In genomic region chr10:71723301-71723700, GRCh38 we compare ENCODE assay signal across 19 cellular contexts. TPM values are rescaled to one million over a fixed set of nuclear protein-coding genes. Genes with fewer than 3 reads are reported as not detected.
DNase-seq lines count a peak whose midpoint lies in the region; ATAC-seq and TF ChIP-seq lines count a peak whose summit lies in the region.
"Had no signal": no experiment of that assay in that cellular context is flagged by ENCODE, and none has a peak within 500 bp of the region (broad histone marks: within the 10 kb centered on the region; RNA-seq: fewer than 3 reads in every experiment).

No MANE protein-coding gene starts in this region.

- H3K27me3 Mint-ChIP-seq in activated naive CD4-positive, alpha-beta T cell treated with anti-CD3 and anti-CD28 coated beads for 36 hours (ENCODE audit: low read depth): no peaks in the 10 kb centered on the region
- H3K27me3 Mint-ChIP-seq in activated naive CD8-positive, alpha-beta T cell treated with anti-CD3 and anti-CD28 coated beads, Interleukin-2, amount 10 ng/mL, durations not matched to agents 7 days and 5 days: no peaks in the 10 kb centered on the region
- peaks cover 7% of the 10 kb centered on the region for H3K27me3 Mint-ChIP-seq in neural progenitor cell (ENCODE audit: insufficient read depth, low read depth)
- H3K27me3 Mint-ChIP-seq in natural killer cell treated with Interleukin-12 subunit alpha and Interleukin-12 subunit beta and Interleukin-15 and Interleukin-18, amount 100 ng/mL, for 72 hours: no peaks in the 10 kb centered on the region
- H3K27me3 Mint-ChIP-seq in H9 (ENCODE audit: low read depth): peaks cover 24% of the 10 kb centered on the region

- no peaks in the 10 kb centered on the region for H3K79me1 ChIP-seq in H9 (ENCODE audit: insufficient read depth, low read depth, low read length, poor library complexity, severe bottlenecking)

- peaks cover 3% of the 10 kb centered on the region for H3F3A ChIP-seq in neural progenitor cell (ENCODE audit: low read depth)

- CTCF ChIA-PET in activated naive CD4-positive, alpha-beta T cell treated with anti-CD3 and anti-CD28 coated beads for 36 hours (lab: Charles Lee): interaction anchor here (1.0 to 4.0 kb wide), 6 partner anchors 10 to 408 kb away, joined by 3 to 25 read pairs (median 6); partner anchors contain the start of gene VSIR

- H3K56ac ChIP-seq in H9 (ENCODE audit: insufficient read length, low read depth, low read length): no peak overlapping the region

- H4K91ac ChIP-seq in H9 (ENCODE audit: insufficient read length, low read depth, low read length): no peak overlapping the region

- H2BK5ac ChIP-seq in H9 (ENCODE audit: insufficient read length, low read length): no peak overlapping the region

- H4K5ac ChIP-seq in H9 (ENCODE audit: insufficient read length, low read depth, low read length): no peak overlapping the region

- no peak for ATAC-seq in DND-41 (ENCODE audit: insufficient read depth, low read depth)
- ATAC-seq in activated naive CD8-positive, alpha-beta T cell treated with anti-CD3 and anti-CD28 coated beads, Interleukin-2, amount 10 ng/mL, durations not matched to agents 7 days and 5 days (ENCODE audit: low read depth): no peak
- no peak for ATAC-seq in left lobe of liver
- ATAC-seq in natural killer cell treated with Interleukin-12 subunit alpha and Interleukin-12 subunit beta and Interleukin-15 and Interleukin-18, amount 100 ng/mL, for 72 hours: no peak
- ATAC-seq: A549, HCT116 had no signal

- no peaks in the 10 kb centered on the region for H3K9me3 ChIP-seq in DND-41 (ENCODE audit: insufficient read depth, low read length, severe bottlenecking)
- H3K9me3 ChIP-seq in neural progenitor cell (ENCODE audit: low read depth): no peaks in the 10 kb centered on the region
- H3K9me3 ChIP-seq in H9 (ENCODE audit: control insufficient read depth, low read depth, low read length): no peaks in the 10 kb centered on the region
- H3K9me3 ChIP-seq: A549, Caco-2 had no signal

- no peaks in the 10 kb centered on the region for H3K36me3 Mint-ChIP-seq in activated naive CD4-positive, alpha-beta T cell treated with anti-CD3 and anti-CD28 coated beads for 36 hours (ENCODE audit: low read depth)
- H3K36me3 Mint-ChIP-seq in activated naive CD8-positive, alpha-beta T cell treated with anti-CD3 and anti-CD28 coated beads, Interleukin-2, amount 10 ng/mL, durations not matched to agents 7 days and 5 days: peaks cover 2% of the 10 kb centered on the region
- H3K36me3 Mint-ChIP-seq in neural progenitor cell: no peaks in the 10 kb centered on the region
- H3K36me3 Mint-ChIP-seq in natural killer cell treated with Interleukin-12 subunit alpha and Interleukin-12 subunit beta and Interleukin-15 and Interleukin-18, amount 100 ng/mL, for 72 hours: no peaks in the 10 kb centered on the region
- no peaks in the 10 kb centered on the region; a peak in 1 of 7 replicates for H3K36me3 Mint-ChIP-seq in H9 (ENCODE audit: insufficient read depth in 1 of 3, low read depth in 3 of 3)

- no peak overlapping the region for H2BK20ac ChIP-seq in H9 (ENCODE audit: low read depth, low read length, poor library complexity, severe bottlenecking)

- H3K14ac ChIP-seq in H9 (ENCODE audit: insufficient read depth, low read length): no peak overlapping the region

- H3K4me3 Mint-ChIP-seq in activated naive CD4-positive, alpha-beta T cell treated with anti-CD3 and anti-CD28 coated beads for 36 hours: no peak overlapping the region
- no peak overlapping the region for H3K4me3 Mint-ChIP-seq in activated naive CD8-positive, alpha-beta T cell treated with anti-CD3 and anti-CD28 coated beads, Interleukin-2, amount 10 ng/mL, durations not matched to agents 7 days and 5 days
- H3K4me3 Mint-ChIP-seq in neural progenitor cell (no peak overlapping the region), H9 (no peak overlapping the region)
- no peak overlapping the region for H3K4me3 Mint-ChIP-seq in natural killer cell treated with Interleukin-12 subunit alpha and Interleukin-12 subunit beta and Interleukin-15 and Interleukin-18, amount 100 ng/mL, for 72 hours

- no peak overlapping the region for H3K23ac ChIP-seq in H9 (ENCODE audit: insufficient read length, low read depth, low read length)

- H3T11ph ChIP-seq in H9 (ENCODE audit: low read length): no peak overlapping the region

- no peak overlapping the region for H3K9ac ChIP-seq in DND-41 (ENCODE audit: low read depth, low read length)
- H3K9ac ChIP-seq in neural progenitor cell: no peak overlapping the region
- H3K9ac ChIP-seq in H9 (ENCODE audit: extremely low read depth, insufficient read length, low read length): no peak overlapping the region

- H3K27me3 ChIP-seq in DND-41 (ENCODE audit: insufficient read depth, low read length, poor library complexity) (no peaks in the 10 kb centered on the region), neural progenitor cell (no peaks in the 10 kb centered on the region), H9 (ENCODE audit: insufficient read depth, low read length) (no peaks in the 10 kb centered on the region; the same call in 1 of the 2 replicates)

- no peak overlapping the region for H3K18ac ChIP-seq in H9 (ENCODE audit: insufficient read length, low read depth, low read length)

- no peak overlapping the region for H3K4ac ChIP-seq in H9 (ENCODE audit: low read depth, low read length)

- no peak for DNase-seq in activated naive CD4-positive, alpha-beta T cell treated with anti-CD3 and anti-CD28 coated beads for 36 hours
- no peak for DNase-seq in activated naive CD4-positive, alpha-beta T cell treated with Interleukin-2 at 50 U/mL for 16 hours
- DNase-seq in DND-41 (no peak), neural progenitor cell (ENCODE audit: low spot score) (no peak), left lobe of liver (ENCODE audit: low spot score) (no peak), H9 (no peak)
- no peak for DNase-seq in activated naive CD8-positive, alpha-beta T cell treated with anti-CD3 and anti-CD28 coated beads, Interleukin-2, amount 10 ng/mL, durations not matched to agents 7 days and 5 days
- DNase-seq in natural killer cell treated with Interleukin-12 subunit alpha and Interleukin-12 subunit beta and Interleukin-15 and Interleukin-18, amount 100 ng/mL, for 72 hours (ENCODE audit: low spot score): no peak
- DNase-seq: C1 segment of cervical spinal cord, Caco-2, IMR-90, Kasumi-1, NCI-H1930, NCI-H446, NCI-H69, SHP77 treated with DMSO at 0.1 percent for 48 hours had no signal

- H2BK120ac ChIP-seq in H9 (ENCODE audit: low read depth, low read length, poor library complexity, severe bottlenecking): no peak overlapping the region

- H3K4me1 ChIP-seq in DND-41 (ENCODE audit: insufficient read depth, low read length) (peaks cover 38% of the 10 kb centered on the region), neural progenitor cell (peaks cover 23% of the 10 kb centered on the region), H9 (ENCODE audit: insufficient read depth, low read length) (no peaks in the 10 kb centered on the region)

- peaks cover 60% of the 10 kb centered on the region for H3K4me1 Mint-ChIP-seq in activated naive CD4-positive, alpha-beta T cell treated with anti-CD3 and anti-CD28 coated beads for 36 hours (ENCODE audit: low read depth)
- peaks cover 39% of the 10 kb centered on the region for H3K4me1 Mint-ChIP-seq in activated naive CD8-positive, alpha-beta T cell treated with anti-CD3 and anti-CD28 coated beads, Interleukin-2, amount 10 ng/mL, durations not matched to agents 7 days and 5 days
- H3K4me1 Mint-ChIP-seq in neural progenitor cell (peaks cover 43% of the 10 kb centered on the region), H9 (peaks cover 9 to 25% of the 10 kb centered on the region in 2 experiments; a peak in 3 of 4 replicates)
- H3K4me1 Mint-ChIP-seq in natural killer cell treated with Interleukin-12 subunit alpha and Interleukin-12 subunit beta and Interleukin-15 and Interleukin-18, amount 100 ng/mL, for 72 hours (ENCODE audit: low read depth in 2 of 2): peaks cover 34 to 35% of the 10 kb centered on the region in 2 donors

- H2BK15ac ChIP-seq in H9 (ENCODE audit: low read depth, low read length): no peak overlapping the region

- H2AK5ac ChIP-seq in H9 (ENCODE audit: insufficient read length, low read length): no peak overlapping the region

- H2AFZ ChIP-seq in DND-41 (ENCODE audit: low read depth, low read length) (no peak overlapping the region), neural progenitor cell (replicated peaks) (no peak overlapping the region), H9 (ENCODE audit: low read length) (no peak overlapping the region)

- H3K4me2 ChIP-seq in DND-41 (ENCODE audit: insufficient read depth, low read length) (no peak overlapping the region), neural progenitor cell (no peak overlapping the region), H9 (ENCODE audit: insufficient read depth, insufficient read length, low read length) (no peak overlapping the region)
- H3K4me2 ChIP-seq: A549 had no signal

- H3K23me2 ChIP-seq in H9 (ENCODE audit: insufficient read length, low read depth, low read length, poor library complexity, severe bottlenecking): no peaks in the 10 kb centered on the region

- POLR2A ChIA-PET in activated naive CD8-positive, alpha-beta T cell treated with anti-CD3 and anti-CD28 coated beads, Interleukin-2, amount 10 ng/mL, durations not matched to agents 7 days and 5 days (lab: Charles Lee): interaction anchor here (0.5 to 11.6 kb wide), 5 partner anchors 9 to 301 kb away, joined by 3 to 138 read pairs (median 4); partner anchors contain the start of gene VSIR

- no peak overlapping the region for H2BK12ac ChIP-seq in H9 (ENCODE audit: insufficient read length, low read depth, low read length)

- H3K27ac ChIP-seq in DND-41 (ENCODE audit: low read length) (peak overlapping the region; percentile 4; the same call in 1 of the 2 replicates), neural progenitor cell (no peak overlapping the region), H9 (ENCODE audit: insufficient read length, low read depth, low read length) (no peak overlapping the region)

- H4K20me1 ChIP-seq in DND-41 (ENCODE audit: insufficient read depth, low read length) (no peaks in the 10 kb centered on the region), neural progenitor cell (ENCODE audit: low read depth) (no peaks in the 10 kb centered on the region), H9 (ENCODE audit: control insufficient read depth, insufficient read depth, insufficient read length) (no peaks in the 10 kb centered on the region)

- no peak overlapping the region for H3K4me3 ChIP-seq in DND-41 (ENCODE audit: low read depth in 1 of 2, low read length in 2 of 2)
- H3K4me3 ChIP-seq in neural progenitor cell: no peak overlapping the region
- H3K4me3 ChIP-seq: A549 had no signal

- H3K27ac Mint-ChIP-seq in activated naive CD4-positive, alpha-beta T cell treated with anti-CD3 and anti-CD28 coated beads for 36 hours: peak overlapping the region; percentile 98
- peak overlapping the region; percentile 69 for H3K27ac Mint-ChIP-seq in activated naive CD8-positive, alpha-beta T cell treated with anti-CD3 and anti-CD28 coated beads, Interleukin-2, amount 10 ng/mL, durations not matched to agents 7 days and 5 days
- H3K27ac Mint-ChIP-seq in neural progenitor cell (peak overlapping the region; percentile 81), H9 (peak overlapping the region in 1 of 3 experiments; percentile 95; a peak in 2 of 7 replicates)
- H3K27ac Mint-ChIP-seq in natural killer cell treated with Interleukin-12 subunit alpha and Interleukin-12 subunit beta and Interleukin-15 and Interleukin-18, amount 100 ng/mL, for 72 hours: no peak overlapping the region

- no peaks in the 10 kb centered on the region for H3K9me3 Mint-ChIP-seq in activated naive CD4-positive, alpha-beta T cell treated with anti-CD3 and anti-CD28 coated beads for 36 hours
- no peaks in the 10 kb centered on the region for H3K9me3 Mint-ChIP-seq in activated naive CD8-positive, alpha-beta T cell treated with anti-CD3 and anti-CD28 coated beads, Interleukin-2, amount 10 ng/mL, durations not matched to agents 7 days and 5 days
- no peaks in the 10 kb centered on the region for H3K9me3 Mint-ChIP-seq in neural progenitor cell
- no peaks in the 10 kb centered on the region for H3K9me3 Mint-ChIP-seq in natural killer cell treated with Interleukin-12 subunit alpha and Interleukin-12 subunit beta and Interleukin-15 and Interleukin-18, amount 100 ng/mL, for 72 hours
- H3K9me3 Mint-ChIP-seq in H9: no peaks in the 10 kb centered on the region

- H3K79me2 ChIP-seq in DND-41 (ENCODE audit: insufficient read depth, low read length) (no peaks in the 10 kb centered on the region), neural progenitor cell (ENCODE audit: low read depth) (no peaks in the 10 kb centered on the region), H9 (ENCODE audit: insufficient read depth, low read length) (no peaks in the 10 kb centered on the region)

- intact Hi-C loops in activated naive CD4-positive, alpha-beta T cell treated with anti-CD3 and anti-CD28 coated beads for 36 hours (cut with micrococcal nuclease): no loop called here

- no peaks in the 10 kb centered on the region for H3K36me3 ChIP-seq in DND-41 (ENCODE audit: insufficient read depth, low read length)
- H3K36me3 ChIP-seq in neural progenitor cell: no peaks in the 10 kb centered on the region

- WGBS in H9 (ENCODE audit: extremely low coverage, insufficient read length, low lambda C conversion rate): no CpG with 5 or more reads among the region's 11 CpGs

- no peak for TF ChIP-seq CTCF in DND-41 (IDR thresholded peaks at IDR 0.05; ENCODE audit: borderline replicate concordance, extremely low read depth, low read length, poor library complexity, severe bottlenecking)
- no peak for TF ChIP-seq CTCF in neural progenitor cell (IDR thresholded peaks at IDR 0.05)
- no peak for TF ChIP-seq CTCF in H9 (conservative IDR thresholded peaks at IDR 0.05)

- H4K8ac ChIP-seq in H9 (replicated peaks; ENCODE audit: insufficient read length, low read depth, low read length): no peak overlapping the region

RNA-seq across cellular contexts. Expression of gene C10orf105, which starts 3.7 kb away (rescaled TPM):
- total RNA-seq in activated naive CD4-positive, alpha-beta T cell treated with anti-CD3 and anti-CD28 coated beads for 36 hours: under 1 TPM; 0.32 to 0.36 TPM
- total RNA-seq in activated naive CD8-positive, alpha-beta T cell treated with anti-CD3 and anti-CD28 coated beads, Interleukin-2, amount 10 ng/mL, durations not matched to agents 7 days and 5 days: under 1 TPM; 0.17 to 0.30 TPM
- total RNA-seq in neural progenitor cell (ENCODE audit: low replicate concordance): 0.39 and 1.5 TPM in 2 replicates
- total RNA-seq in left lobe of liver: not detected
- not detected for total RNA-seq in natural killer cell treated with Interleukin-12 subunit alpha and Interleukin-12 subunit beta and Interleukin-15 and Interleukin-18, amount 100 ng/mL, for 72 hours
- 0.24 and 0.26 TPM in 2 replicates for total RNA-seq in H9 (2021)
- total RNA-seq: Caco-2, HT1080 had no signal

RNA-seq across cellular contexts. Expression of gene VSIR, which starts 50.0 kb away (rescaled TPM):
- total RNA-seq in activated naive CD4-positive, alpha-beta T cell treated with anti-CD3 and anti-CD28 coated beads for 36 hours: 10 to 100 TPM; 52.0 to 55.5 TPM
- 100 to 1,000 TPM; 124 to 125 TPM for total RNA-seq in activated naive CD8-positive, alpha-beta T cell treated with anti-CD3 and anti-CD28 coated beads, Interleukin-2, amount 10 ng/mL, durations not matched to agents 7 days and 5 days
- total RNA-seq in neural progenitor cell (ENCODE audit: low replicate concordance) (0.46 TPM in 1 of 2 replicates, not detected in the other), left lobe of liver (7.0 TPM), H9 (2021) (0.11 and 0.31 TPM in 2 replicates)
- 10 to 100 TPM; 18.8 to 19.7 TPM for total RNA-seq in natural killer cell treated with Interleukin-12 subunit alpha and Interleukin-12 subunit beta and Interleukin-15 and Interleukin-18, amount 100 ng/mL, for 72 hours

Comparison
In these comparisons a context has a peak if more than half of its experiments do, and no peak if none do; other contexts are left out.
1. H3K27ac Mint-ChIP-seq: peak in activated naive CD4-positive, alpha-beta T cell treated with anti-CD3 and anti-CD28 coated beads for 36 hours (single experiment), activated naive CD8-positive, alpha-beta T cell treated with anti-CD3 and anti-CD28 coated beads, Interleukin-2, amount 10 ng/mL, durations not matched to agents 7 days and 5 days (single experiment) and neural progenitor cell (single experiment); none in natural killer cell treated with Interleukin-12 subunit alpha and Interleukin-12 subunit beta and Interleukin-15 and Interleukin-18, amount 100 ng/mL, for 72 hours (0 of 2).